In genomic region chr1:198939286-198939685, GRCh38 we compare ENCODE assay signal across 20 cellular contexts.
DNase-seq lines count a peak whose midpoint lies in the region; ATAC-seq and TF ChIP-seq lines count a peak whose summit lies in the region.
"Had no signal": no experiment of that assay in that cellular context is flagged by ENCODE, and none has a peak within 500 bp of the region (broad histone marks: within the 10 kb centered on the region; RNA-seq: fewer than 3 reads in every experiment).

No MANE protein-coding gene starts in this region.

- CTCF ChIA-PET in OCI-LY7 (lab: Charles Lee; ENCODE audit: unreplicated experiment), result no interaction called here

- no peak overlapping the region for H4K8ac ChIP-seq in trophoblast cell (ENCODE audit: low read depth, low read length)

- BruUV-seq in OCI-LY7 (replicated peaks; lab: Mats Ljungman, UMichigan), result no TSS peak

- H3K79me2 ChIP-seq in Karpas-422 (ENCODE audit: low read length) (peaks cover 27% of the 10 kb centered on the region), OCI-LY7 (ENCODE audit: insufficient read depth, low read depth, low read length) (peaks cover 33% of the 10 kb centered on the region), trophoblast cell (ENCODE audit: control insufficient read depth, insufficient read depth, low read length, poor library complexity) (peaks cover 2% of the 10 kb centered on the region)

- no peak overlapping the region for H3K9ac ChIP-seq in Karpas-422 (ENCODE audit: low read length)
- no peak overlapping the region for H3K9ac ChIP-seq in trophoblast cell (ENCODE audit: low read length)
- H3K9ac ChIP-seq: KMS-11 had no signal

- H3K79me1 ChIP-seq in trophoblast cell (ENCODE audit: low read length), result peaks cover 3% of the 10 kb centered on the region

- peaks cover 46% of the 10 kb centered on the region for H3K4me1 ChIP-seq in Karpas-422 (ENCODE audit: low read length)
- H3K4me1 ChIP-seq in OCI-LY7 (ENCODE audit: insufficient read depth, low read length, poor library complexity, severe bottlenecking), result peaks cover 25% of the 10 kb centered on the region
- no peaks in the 10 kb centered on the region for H3K4me1 ChIP-seq in trophoblast cell (ENCODE audit: control insufficient read depth in 1 of 2, insufficient read depth in 2 of 2, low read length in 2 of 2)

- no peaks in the 10 kb centered on the region for H4K20me1 ChIP-seq in Karpas-422 (ENCODE audit: insufficient read depth, low read depth, low read length)
- H4K20me1 ChIP-seq in OCI-LY7 (ENCODE audit: insufficient read depth, low read length), result no peaks in the 10 kb centered on the region

- no peak for TF ChIP-seq CTCF in OCI-LY7 (conservative IDR thresholded peaks at IDR 0.05; ENCODE audit: low read length)

- no peaks in the 10 kb centered on the region for H3K9me2 ChIP-seq in Karpas-422 (replicated peaks; ENCODE audit: insufficient read depth, low read length)
- no peaks in the 10 kb centered on the region for H3K9me2 ChIP-seq in OCI-LY7 (ENCODE audit: insufficient read depth, low read length)

- H3K14ac ChIP-seq in trophoblast cell (ENCODE audit: low read length), result no peak overlapping the region

- ATAC-seq in GM19035 (IDR thresholded peaks at IDR 0.05; ENCODE audit: unreplicated experiment) (no peak), HG02840 (IDR thresholded peaks at IDR 0.05; ENCODE audit: low FRiP score, unreplicated experiment) (no peak)

- H3K9me3 ChIP-seq in Karpas-422 (ENCODE audit: low read length) (no peaks in the 10 kb centered on the region), OCI-LY7 (ENCODE audit: low read length) (no peaks in the 10 kb centered on the region; the same call in 1 of the 2 replicates), trophoblast cell (ENCODE audit: insufficient read depth, low read depth, low read length) (no peaks in the 10 kb centered on the region)
- H3K9me3 ChIP-seq: MG63, SJSA1 had no signal

- H2BK5ac ChIP-seq in trophoblast cell (ENCODE audit: low read depth, low read length, poor library complexity), result no peak overlapping the region

- H3K18ac ChIP-seq in trophoblast cell (ENCODE audit: low read length), result no peak overlapping the region

- H2AFZ ChIP-seq in Karpas-422 (ENCODE audit: low read length), result 0 out of 2 replicates have a peak overlapping the region, but pooled peaks have one; percentile 25
- H2AFZ ChIP-seq in OCI-LY7 (ENCODE audit: low read length), result peak overlapping the region; percentile 94; the same call in 1 of the 2 replicates
- H2AFZ ChIP-seq in trophoblast cell (ENCODE audit: insufficient read depth, low read length, poor library complexity), result no peak overlapping the region

- H3K4me2 ChIP-seq in Karpas-422 (ENCODE audit: low read depth, low read length, poor library complexity, severe bottlenecking), result no peak overlapping the region
- H3K4me2 ChIP-seq in OCI-LY7 (ENCODE audit: low read length), result peak overlapping the region; percentile 99; the same call in 1 of the 2 replicates
- H3K4me2 ChIP-seq in trophoblast cell (ENCODE audit: low read length), result no peak overlapping the region
- H3K4me2 ChIP-seq: KMS-11 had no signal

- DNase-seq in DMS53 treated with DMSO at 0.1 percent for 48 hours (lab: John Stamatoyannopoulos, UW; ENCODE audit: unreplicated experiment), result peak; percentile 53
- no peak for DNase-seq in Karpas-422
- DNase-seq in OCI-LY7 (ENCODE audit: low spot score), result peak; percentile 38
- peak; percentile 55 to 83 for DNase-seq in trophoblast cell
- no peak for DNase-seq in SW480 (ENCODE audit: low spot score)
- DNase-seq: H7, HFFc6, MG63, NCI-H1092, NCI-H1436 treated with DMSO at 0.1 percent for 48 hours, NCI-H2081, NCI-H2171 treated with DMSO at 0.1 percent for 48 hours, NCI-H446 treated with DMSO at 0.1 percent for 48 hours, NCI-H774, SW 1271 had no signal

- no peak overlapping the region for H4K91ac ChIP-seq in trophoblast cell (ENCODE audit: low read depth, low read length)

- H3K27me3 ChIP-seq in Karpas-422 (ENCODE audit: low read length) (no peaks in the 10 kb centered on the region), trophoblast cell (ENCODE audit: insufficient read depth, low read length) (no peaks in the 10 kb centered on the region)
- H3K27me3 ChIP-seq: MG63, SJSA1 had no signal

- no CpG with 5 or more reads among the region's 3 CpGs for WGBS in trophoblast cell (ENCODE audit: extremely low coverage, insufficient coverage, insufficient read length)

- H4K12ac ChIP-seq in trophoblast cell (ENCODE audit: low read depth, low read length), result no peak overlapping the region

- no peak overlapping the region for H3K23ac ChIP-seq in trophoblast cell (ENCODE audit: low read length)

- H2BK120ac ChIP-seq in trophoblast cell (ENCODE audit: insufficient read depth, low read length, poor library complexity), result no peak overlapping the region

- H3K4me3 ChIP-seq in Karpas-422 (ENCODE audit: low read length) (no peak overlapping the region), OCI-LY7 (ENCODE audit: low read depth, low read length, poor library complexity, severe bottlenecking) (peak overlapping the region; percentile 5), trophoblast cell (ENCODE audit: low read depth, low read length) (no peak overlapping the region)
- H3K4me3 ChIP-seq: MG63, SJSA1 had no signal

- H2AK5ac ChIP-seq in trophoblast cell (ENCODE audit: low read length), result no peak overlapping the region

- H3K36me3 ChIP-seq in Karpas-422 (ENCODE audit: insufficient read depth, low read length) (no peaks in the 10 kb centered on the region), OCI-LY7 (ENCODE audit: insufficient read depth, low read length) (no peaks in the 10 kb centered on the region), trophoblast cell (ENCODE audit: control insufficient read depth in 1 of 2, insufficient read depth in 2 of 2, low read length in 2 of 2) (no peaks in the 10 kb centered on the region)
- H3K36me3 ChIP-seq: MG63 had no signal

- intact Hi-C loops in OCI-LY7 (cut with micrococcal nuclease; ENCODE audit: unreplicated experiment), result loop anchor here (5.0 to 10.0 kb wide), 2 partner anchors 782 to 1164 kb away; partner anchors contain the start of genes DENND1B and NEK7

- POLR2A ChIA-PET in OCI-LY7 (lab: Charles Lee), result interaction anchor here (0.6 to 1.6 kb wide), 5 partner anchors 8 to 177 kb away, joined by 3 to 4 read pairs (median 4); no protein-coding TSS in a partner anchor

- H3K4ac ChIP-seq in trophoblast cell (ENCODE audit: low read depth, low read length), result no peak overlapping the region

- H2BK12ac ChIP-seq in trophoblast cell (ENCODE audit: low read length), result no peak overlapping the region

- H3K27ac ChIP-seq in Karpas-422 (ENCODE audit: low read length) (no peak overlapping the region), OCI-LY7 (ENCODE audit: low read depth, low read length, poor library complexity, severe bottlenecking) (no peak overlapping the region), trophoblast cell (ENCODE audit: low read depth, low read length) (no peak overlapping the region)
- H3K27ac ChIP-seq: C4-2B, KMS-11, SJSA1 had no signal

Comparison
In these comparisons a context has a peak if more than half of its experiments do, and no peak if none do; other contexts are left out.
1. DNase-seq: peak in DMS53 treated with DMSO at 0.1 percent for 48 hours (single experiment), OCI-LY7 (single experiment) and trophoblast cell (2 of 2); none in Karpas-422 (single experiment) and SW480 (single experiment).